Comparison of ENCODE assay signal across 10 cellular contexts in the genomic region with DNA sequence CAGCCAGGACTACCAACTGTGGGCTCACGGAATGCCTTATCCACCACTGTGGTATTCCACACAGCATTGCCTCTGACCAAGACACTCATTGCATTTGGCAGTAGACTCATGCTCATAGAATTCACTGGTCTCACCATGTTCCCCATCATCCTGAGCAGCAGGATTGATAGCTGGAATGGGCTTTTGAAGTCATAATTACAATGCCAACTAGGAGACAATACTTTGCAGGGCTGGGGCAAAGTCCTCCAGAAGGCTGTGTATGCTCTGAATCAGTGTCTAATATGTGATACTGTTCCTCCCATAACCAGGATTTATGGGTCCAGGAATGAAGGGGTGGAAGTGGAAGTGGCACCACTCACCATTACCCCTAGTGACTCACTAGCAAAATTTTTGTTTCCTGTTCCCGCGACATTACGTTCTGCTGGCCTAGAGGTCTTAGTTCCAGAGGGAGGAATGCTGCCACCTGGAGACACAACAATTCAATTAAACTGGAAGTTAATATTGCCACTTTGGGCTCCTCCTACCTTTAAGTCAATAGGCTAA. TPM values are rescaled to one million over a fixed set of nuclear protein-coding genes. Genes with fewer than 3 reads are reported as not detected.
DNase-seq lines count a peak whose midpoint lies in the region; ATAC-seq and TF ChIP-seq lines count a peak whose summit lies in the region.
"Had no signal": no experiment of that assay in that cellular context is flagged by ENCODE, and none has a peak within 500 bp of the region (broad histone marks: within the 10 kb centered on the region; RNA-seq: fewer than 3 reads in every experiment).

No MANE protein-coding gene starts in this region.

- no peak overlapping the region for H2AFZ ChIP-seq in H9 (ENCODE audit: low read length)

- no CpG with 5 or more reads among the region's 4 CpGs for WGBS in H9 (ENCODE audit: extremely low coverage, insufficient read length, low lambda C conversion rate)

- no peak overlapping the region for H2BK120ac ChIP-seq in H9 (ENCODE audit: low read depth, low read length, poor library complexity, severe bottlenecking)

- H2BK5ac ChIP-seq in H9 (ENCODE audit: insufficient read length, low read length) = no peak overlapping the region

- H3K14ac ChIP-seq in H9 (ENCODE audit: insufficient read depth, low read length) = no peak overlapping the region

- H4K91ac ChIP-seq in H9 (ENCODE audit: insufficient read length, low read depth, low read length) = no peak overlapping the region

- no peak overlapping the region for H4K5ac ChIP-seq in H9 (ENCODE audit: insufficient read length, low read depth, low read length)

- H3K9me3 ChIP-seq in H9 (ENCODE audit: control insufficient read depth, low read depth, low read length) (no peaks in the 10 kb centered on the region), T-helper 17 cell (ENCODE audit: control insufficient read depth, low read length, poor library complexity, severe bottlenecking) (no peaks in the 10 kb centered on the region)

- H2BK12ac ChIP-seq in H9 (ENCODE audit: insufficient read length, low read depth, low read length) = no peak overlapping the region

- H3K4ac ChIP-seq in H9 (ENCODE audit: low read depth, low read length) = no peak overlapping the region

- peak; percentile 48; the same call in 2 of the 3 replicates for TF ChIP-seq CTCF in H9 (conservative IDR thresholded peaks at IDR 0.05)

- no peak overlapping the region for H3K9ac ChIP-seq in H9 (ENCODE audit: extremely low read depth, insufficient read length, low read length)

- H3K27me3 ChIP-seq in H9 (ENCODE audit: insufficient read depth, low read length) = no peaks in the 10 kb centered on the region

- peaks cover 0 to 2% of the 10 kb centered on the region in 2 experiments; a peak in 1 of 5 replicates for H3K9me3 Mint-ChIP-seq in H9
- no peaks in the 10 kb centered on the region for H3K9me3 Mint-ChIP-seq in activated T-cell treated with anti-CD3 and anti-CD28 coated beads, Interleukin-2, amount 50 U/mL, for 72 hours

- no peak overlapping the region for H3K56ac ChIP-seq in H9 (ENCODE audit: insufficient read length, low read depth, low read length)

- H2AK5ac ChIP-seq in H9 (ENCODE audit: insufficient read length, low read length) = no peak overlapping the region

- peak; percentile 94 for DNase-seq in A172 (ENCODE audit: low spot score)
- DNase-seq in H9 = no peak
- DNase-seq in SW 1271 (lab: John Stamatoyannopoulos, UW) = peak; percentile 7 to 39
- DNase-seq in fibroblast of peridontal ligament (ENCODE audit: extremely low read depth) = peak; percentile 64
- no peak for DNase-seq in GDM1 (lab: John Stamatoyannopoulos, UW)
- DNase-seq in activated T-cell treated with anti-CD3 and anti-CD28 coated beads, Interleukin-2, amount 50 U/mL, for 72 hours = no peak
- DNase-seq in T-helper 17 cell = no peak
- DNase-seq: NCI-H748 treated with DMSO at 0.1 percent for 48 hours had no signal

- H3K36me3 Mint-ChIP-seq in H9 (ENCODE audit: insufficient read depth in 1 of 3, low read depth in 3 of 3) = no peaks in the 10 kb centered on the region; a peak in 1 of 7 replicates
- H3K36me3 Mint-ChIP-seq in activated T-cell treated with anti-CD3 and anti-CD28 coated beads, Interleukin-2, amount 50 U/mL, for 72 hours (ENCODE audit: insufficient read depth in 2 of 2) = no peaks in the 10 kb centered on the region
- H3K36me3 Mint-ChIP-seq in T-helper 17 cell (ENCODE audit: low read depth) = no peaks in the 10 kb centered on the region

- H4K20me1 ChIP-seq in H9 (ENCODE audit: control insufficient read depth, insufficient read depth, insufficient read length) = no peaks in the 10 kb centered on the region

- H3K79me1 ChIP-seq in H9 (ENCODE audit: insufficient read depth, low read depth, low read length, poor library complexity, severe bottlenecking) = peaks cover 3% of the 10 kb centered on the region

- no peak overlapping the region for H2BK20ac ChIP-seq in H9 (ENCODE audit: low read depth, low read length, poor library complexity, severe bottlenecking)

- no peak overlapping the region for H3T11ph ChIP-seq in H9 (ENCODE audit: low read length)

- H3K27ac Mint-ChIP-seq in H9 (peak overlapping the region in 1 of 3 experiments; percentile 59; a peak in 1 of 7 replicates), T-helper 17 cell (no peak overlapping the region)
- H3K27ac Mint-ChIP-seq in activated T-cell treated with anti-CD3 and anti-CD28 coated beads, Interleukin-2, amount 50 U/mL, for 72 hours = no peak overlapping the region

- H2BK15ac ChIP-seq in H9 (ENCODE audit: low read depth, low read length) = no peak overlapping the region

- no peak overlapping the region for H3K27ac ChIP-seq in H9 (ENCODE audit: insufficient read length, low read depth, low read length)

- H3K4me1 Mint-ChIP-seq in H9 (peaks cover 4 to 9% of the 10 kb centered on the region in 2 experiments), T-helper 17 cell (no peaks in the 10 kb centered on the region)
- H3K4me1 Mint-ChIP-seq in activated T-cell treated with anti-CD3 and anti-CD28 coated beads, Interleukin-2, amount 50 U/mL, for 72 hours (ENCODE audit: low read depth) = no peaks in the 10 kb centered on the region

- no peak overlapping the region for H3K4me2 ChIP-seq in H9 (ENCODE audit: insufficient read depth, insufficient read length, low read length)

- H4K8ac ChIP-seq in H9 (replicated peaks; ENCODE audit: insufficient read length, low read depth, low read length) = no peak overlapping the region

- H3K23ac ChIP-seq in H9 (ENCODE audit: insufficient read length, low read depth, low read length) = no peak overlapping the region

- H3K4me3 Mint-ChIP-seq in H9 (no peak overlapping the region), T-helper 17 cell (no peak overlapping the region)
- H3K4me3 Mint-ChIP-seq in activated T-cell treated with anti-CD3 and anti-CD28 coated beads, Interleukin-2, amount 50 U/mL, for 72 hours = no peak overlapping the region

- H3K27me3 Mint-ChIP-seq in H9 (ENCODE audit: low read depth) = no peaks in the 10 kb centered on the region
- H3K27me3 Mint-ChIP-seq in activated T-cell treated with anti-CD3 and anti-CD28 coated beads, Interleukin-2, amount 50 U/mL, for 72 hours (ENCODE audit: low read depth) = peaks cover 27% of the 10 kb centered on the region
- H3K27me3 Mint-ChIP-seq in T-helper 17 cell = peaks cover 22% of the 10 kb centered on the region

- no peak for ATAC-seq in GM18868 (IDR thresholded peaks at IDR 0.05; ENCODE audit: unreplicated experiment)
- ATAC-seq in activated T-cell treated with anti-CD3 and anti-CD28 coated beads, Interleukin-2, amount 50 U/mL, for 72 hours (replicated peaks in 1 of 2) = no peak
- no peak for ATAC-seq in T-helper 17 cell

- H3K79me2 ChIP-seq in H9 (ENCODE audit: insufficient read depth, low read length) = no peaks in the 10 kb centered on the region

- H3K4me1 ChIP-seq in H9 (ENCODE audit: insufficient read depth, low read length) = peaks cover 3% of the 10 kb centered on the region; the same call in 1 of the 2 replicates

- no peak overlapping the region for H3K18ac ChIP-seq in H9 (ENCODE audit: insufficient read length, low read depth, low read length)

- no peaks in the 10 kb centered on the region for H3K23me2 ChIP-seq in H9 (ENCODE audit: insufficient read length, low read depth, low read length, poor library complexity, severe bottlenecking)

RNA-seq across cellular contexts. Expression of gene CCDC80, which starts 58.6 kb away (rescaled TPM):
- 24.4 and 56.8 TPM in 2 replicates for total RNA-seq in A172 (2014; rRNA removed; shearing (Covaris generic))
- total RNA-seq in H9 (2021) (4.6 and 5.4 TPM in 2 replicates), T-helper 17 cell (not detected)
- not detected for total RNA-seq in activated T-cell treated with anti-CD3 and anti-CD28 coated beads, Interleukin-2, amount 50 U/mL, for 72 hours
- total RNA-seq: T-helper 2 cell treated with Interferon-gamma antibody and Interleukin-4, amounts not matched to agents 100 ng/mL and 5 ng/mL, for 36 hours had no signal

Comparison
In these comparisons a context has a peak if more than half of its experiments do, and no peak if none do; other contexts are left out.
1. DNase-seq: peak in A172 (single experiment), SW 1271 (2 of 2) and fibroblast of peridontal ligament (single experiment); none in H9 (single experiment), GDM1 (single experiment), activated T-cell treated with anti-CD3 and anti-CD28 coated beads, Interleukin-2, amount 50 U/mL, for 72 hours (0 of 2) and T-helper 17 cell (0 of 3).